17 cellular contexts compared by ENCODE assay signal in genomic region chr6:157144861-157145260, GRCh38.
A peak's percentile ranks its signal among the peaks of the same experiment; 100 is the strongest.
DNase-seq lines count a peak whose midpoint lies in the region; ATAC-seq and TF ChIP-seq lines count a peak whose summit lies in the region.
"Had no signal": no experiment of that assay in that cellular context is flagged by ENCODE, and none has a peak within 500 bp of the region (broad histone marks: within the 10 kb centered on the region; RNA-seq: fewer than 3 reads in every experiment).

No MANE protein-coding gene starts in this region.

- H3K36me3 Mint-ChIP-seq in MCF 10A (ENCODE audit: insufficient read depth, unreplicated experiment), result peaks cover 15% of the 10 kb centered on the region
- H3K36me3 Mint-ChIP-seq in type B pancreatic cell, result peaks cover 32% of the 10 kb centered on the region

- no TSS peak for BruUV-seq in MCF 10A (replicated peaks; lab: Mats Ljungman, UMichigan)

- H3K27me3 ChIP-seq in breast epithelium (no peaks in the 10 kb centered on the region), colonic mucosa (no peaks in the 10 kb centered on the region), mesendoderm (ENCODE audit: insufficient read depth, low read length, poor library complexity) (no peaks in the 10 kb centered on the region)
- H3K27me3 ChIP-seq: body of pancreas, MG63, thyroid gland had no signal

- H3K27ac Mint-ChIP-seq in MCF 10A (ENCODE audit: low read depth, unreplicated experiment), result no peak overlapping the region
- peak overlapping the region; percentile 4 for H3K27ac Mint-ChIP-seq in type B pancreatic cell
- H3K27ac Mint-ChIP-seq: activated CD4-positive, alpha-beta T cell treated with anti-CD3 and anti-CD28 coated beads, Interleukin-2, amount 10 ng/mL, durations not matched to agents 24 days and 14 days; activated T-helper 1 cell treated with anti-CD3 and anti-CD28 coated beads, Interleukin-12 subunit alpha, Interleukin-12 subunit beta, Interleukin-2, Interleukin-4 antibody, amounts not matched to agents 30 ng/mL and 10 ng/mL and 1 ng/mL, durations not matched to agents 14 hours and 24 hours and 36 hours had no signal

- no peak overlapping the region for H2BK120ac ChIP-seq in mesendoderm (ENCODE audit: low read depth, low read length)

- no peak overlapping the region for H4K8ac ChIP-seq in mesendoderm (ENCODE audit: low read depth, low read length)

- H3K79me2 ChIP-seq in mesendoderm (ENCODE audit: control insufficient read depth, insufficient read depth, low read length), result no peaks in the 10 kb centered on the region

- POLR2A ChIA-PET in MCF 10A (lab: Yijun Ruan, JAX), result interaction anchor here (0.6 to 0.7 kb wide), 3 partner anchors 37 to 1328 kb away, joined by 3 read pairs; no protein-coding TSS in a partner anchor

- H3K9ac ChIP-seq in colonic mucosa (ENCODE audit: low read depth in 2 of 2, low read length in 2 of 2), result no peak overlapping the region
- peak overlapping the region; percentile 10 for H3K9ac ChIP-seq in mesendoderm (ENCODE audit: low read length)

- intact Hi-C loops in breast epithelium (cut with DNase I; ENCODE audit: low total_unique reads), result no loop called here
- intact Hi-C loops in MCF 10A (cut with micrococcal nuclease), result no loop called here
- intact Hi-C loops in colonic mucosa (cut with DNase I), result no loop called here

- no peak overlapping the region for H3K4ac ChIP-seq in mesendoderm (ENCODE audit: low read depth, low read length)

- no peak overlapping the region for H2BK15ac ChIP-seq in mesendoderm (replicated peaks; ENCODE audit: low read depth)

- H3K9me3 Mint-ChIP-seq in MCF 10A (ENCODE audit: unreplicated experiment), result no peaks in the 10 kb centered on the region
- H3K9me3 Mint-ChIP-seq in type B pancreatic cell, result no peaks in the 10 kb centered on the region
- H3K9me3 Mint-ChIP-seq: activated CD4-positive, alpha-beta T cell treated with anti-CD3 and anti-CD28 coated beads, Interleukin-2, amount 10 ng/mL, durations not matched to agents 24 days and 14 days; activated T-helper 1 cell treated with anti-CD3 and anti-CD28 coated beads, Interleukin-12 subunit alpha, Interleukin-12 subunit beta, Interleukin-2, Interleukin-4 antibody, amounts not matched to agents 30 ng/mL and 10 ng/mL and 1 ng/mL, durations not matched to agents 14 hours and 24 hours and 36 hours; naive B cell had no signal

- TF ChIP-seq POLR2A in breast epithelium (IDR thresholded peaks at IDR 0.05), result no peak

- H3K27ac ChIP-seq in breast epithelium, result peak overlapping the region; percentile 83
- H3K27ac ChIP-seq in colonic mucosa, result no peak overlapping the region
- no peak overlapping the region for H3K27ac ChIP-seq in mesendoderm (ENCODE audit: low read depth, low read length)

- ATAC-seq in GM21576 (IDR thresholded peaks at IDR 0.05; ENCODE audit: unreplicated experiment), result no peak
- ATAC-seq in HG03159 (IDR thresholded peaks at IDR 0.05; ENCODE audit: unreplicated experiment), result no peak
- ATAC-seq: body of pancreas had no signal

- CTCF ChIA-PET in MCF 10A (lab: Yijun Ruan, JAX), result interaction anchor here (0.6 kb wide), 1 partner anchor 73 kb away, joined by 3 read pairs; no protein-coding TSS in a partner anchor

- H2AK5ac ChIP-seq in mesendoderm (ENCODE audit: low read length), result peak overlapping the region; percentile 52

- no peaks in the 10 kb centered on the region for H3K27me3 Mint-ChIP-seq in MCF 10A (ENCODE audit: insufficient read depth, unreplicated experiment)
- H3K27me3 Mint-ChIP-seq in type B pancreatic cell, result no peaks in the 10 kb centered on the region
- H3K27me3 Mint-ChIP-seq: activated CD4-positive, alpha-beta T cell treated with anti-CD3 and anti-CD28 coated beads, Interleukin-2, amount 10 ng/mL, durations not matched to agents 24 days and 14 days; naive B cell had no signal

- no peak overlapping the region for H3K4me2 ChIP-seq in mesendoderm (ENCODE audit: low read length)

- no peak overlapping the region for H2BK5ac ChIP-seq in mesendoderm (ENCODE audit: low read length)

- no peak overlapping the region for H3K23ac ChIP-seq in mesendoderm (ENCODE audit: low read length)

- no peak overlapping the region for H3K18ac ChIP-seq in mesendoderm (ENCODE audit: low read length)

- H4K5ac ChIP-seq in mesendoderm (ENCODE audit: low read length), result no peak overlapping the region

- DNase-seq in breast epithelium (ENCODE audit: low spot score in 2 of 2) (peak in 1 of 2 donors; percentile 32), MCF 10A (ENCODE audit: unreplicated experiment) (no peak), colonic mucosa (peak; percentile 41), mesendoderm (no peak), type B pancreatic cell (ENCODE audit: extremely low spot score, unreplicated experiment) (no peak), hypothalamus (lab: John Stamatoyannopoulos, UW) (no peak)
- DNase-seq: activated CD4-positive, alpha-beta T cell treated with anti-CD3 and anti-CD28 coated beads, Interleukin-2, amount 10 ng/mL, durations not matched to agents 24 days and 14 days; body of pancreas; DMS 273 treated with DMSO at 0.1 percent for 48 hours; naive B cell; NCI-H2107; SW 1271 had no signal

- H3K4me1 ChIP-seq in breast epithelium, result peaks cover 6 to 22% of the 10 kb centered on the region in 2 donors
- H3K4me1 ChIP-seq in colonic mucosa, result no peaks in the 10 kb centered on the region
- H3K4me1 ChIP-seq in mesendoderm (ENCODE audit: control insufficient read depth, low read depth, low read length), result peaks cover 13% of the 10 kb centered on the region

- peak overlapping the region in 2 of 3 donors; percentile 7 to 48 for H3K4me3 ChIP-seq in breast epithelium
- no peak overlapping the region for H3K4me3 ChIP-seq in colonic mucosa
- no peak overlapping the region for H3K4me3 ChIP-seq in mesendoderm (ENCODE audit: low read length)
- H3K4me3 ChIP-seq: body of pancreas, MG63, thyroid gland had no signal

- TF ChIP-seq CTCF in breast epithelium (IDR thresholded peaks at IDR 0.05) (no peak), MCF 10A (IDR thresholded peaks at IDR 0.05; ENCODE audit: unreplicated experiment) (no peak), colonic mucosa (IDR thresholded peaks at IDR 0.05) (no peak), type B pancreatic cell (conservative IDR thresholded peaks at IDR 0.05) (no peak)

- H3K4me3 Mint-ChIP-seq in MCF 10A (ENCODE audit: unreplicated experiment), result no peak overlapping the region
- no peak overlapping the region for H3K4me3 Mint-ChIP-seq in type B pancreatic cell
- H3K4me3 Mint-ChIP-seq: activated CD4-positive, alpha-beta T cell treated with anti-CD3 and anti-CD28 coated beads, Interleukin-2, amount 10 ng/mL, durations not matched to agents 24 days and 14 days; activated T-helper 1 cell treated with anti-CD3 and anti-CD28 coated beads, Interleukin-12 subunit alpha, Interleukin-12 subunit beta, Interleukin-2, Interleukin-4 antibody, amounts not matched to agents 30 ng/mL and 10 ng/mL and 1 ng/mL, durations not matched to agents 14 hours and 24 hours and 36 hours; naive B cell had no signal

- H3K56ac ChIP-seq in mesendoderm (ENCODE audit: low read length), result no peak overlapping the region

- H3K9me3 ChIP-seq in breast epithelium (no peaks in the 10 kb centered on the region), colonic mucosa (no peaks in the 10 kb centered on the region)
- H3K9me3 ChIP-seq: body of pancreas, MG63, thyroid gland had no signal

- H3K4me1 Mint-ChIP-seq in MCF 10A (ENCODE audit: insufficient read depth, unreplicated experiment) (peaks cover 18% of the 10 kb centered on the region), type B pancreatic cell (ENCODE audit: unreplicated experiment) (peaks cover 49% of the 10 kb centered on the region)
- H3K4me1 Mint-ChIP-seq: activated CD4-positive, alpha-beta T cell treated with anti-CD3 and anti-CD28 coated beads, Interleukin-2, amount 10 ng/mL, durations not matched to agents 24 days and 14 days had no signal

- H3K36me3 ChIP-seq in breast epithelium (no peaks in the 10 kb centered on the region), colonic mucosa (peaks cover 4% of the 10 kb centered on the region), mesendoderm (ENCODE audit: control insufficient read depth, insufficient read depth, low read length) (peaks cover 6% of the 10 kb centered on the region)

- peaks cover 2% of the 10 kb centered on the region for H3K79me1 ChIP-seq in mesendoderm (ENCODE audit: low read length)

- no CpG with 5 or more reads among the region's 8 CpGs for WGBS in mesendoderm (ENCODE audit: extremely low coverage, insufficient coverage, low lambda C conversion rate)

Comparison
In these comparisons a context has a peak if more than half of its experiments do, and no peak if none do; other contexts are left out.
1. H3K27ac ChIP-seq: peak in breast epithelium (2 of 2); none in colonic mucosa (single experiment) and mesendoderm (single experiment).
2. H3K4me3 ChIP-seq: peak in breast epithelium (2 of 3); none in colonic mucosa (single experiment) and mesendoderm (single experiment).